Comparison of ENCODE assay signal across 11 cellular contexts in the genomic region with DNA sequence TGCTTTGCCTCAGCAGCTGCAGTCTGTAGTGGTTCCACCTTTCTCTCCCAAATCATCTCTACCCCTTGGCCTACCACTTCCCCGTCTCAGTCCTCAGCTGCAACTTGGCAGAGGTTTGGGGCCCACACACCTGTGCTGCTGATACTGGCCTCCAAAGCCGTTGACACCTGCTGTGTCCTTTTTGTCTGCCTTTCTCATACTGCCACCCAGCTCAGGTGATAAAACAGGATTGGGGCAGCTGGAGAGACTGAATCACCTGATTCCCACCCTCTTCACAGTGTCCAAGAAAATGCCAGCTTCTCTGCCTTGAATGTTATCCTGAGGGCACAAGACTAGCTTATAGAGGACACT.
DNase-seq lines count a peak whose midpoint lies in the region; ATAC-seq and TF ChIP-seq lines count a peak whose summit lies in the region.
"Had no signal": no experiment of that assay in that cellular context is flagged by ENCODE, and none has a peak within 500 bp of the region (broad histone marks: within the 10 kb centered on the region; RNA-seq: fewer than 3 reads in every experiment).

No MANE protein-coding gene starts in this region.

- BruUV-seq in MCF 10A (replicated peaks; lab: Mats Ljungman, UMichigan) (no TSS peak), mammary epithelial cell (replicated peaks; lab: Mats Ljungman, UMichigan) (no TSS peak)

- H3K36me3 ChIP-seq in mammary epithelial cell (ENCODE audit: insufficient read depth, low read length), result peaks cover 12% of the 10 kb centered on the region
- H3K36me3 ChIP-seq in esophagus (ENCODE audit: control insufficient read depth in 2 of 2, insufficient read depth in 2 of 2, low read length in 1 of 2), result peaks cover 4 to 5% of the 10 kb centered on the region in 2 donors
- peaks cover 17% of the 10 kb centered on the region for H3K36me3 ChIP-seq in upper lobe of right lung

- POLR2A ChIA-PET in MCF 10A (lab: Yijun Ruan, JAX), result no interaction called here

- CTCF ChIA-PET in MCF 10A (lab: Yijun Ruan, JAX) (interaction anchor here (0.5 to 1.0 kb wide), 3 partner anchors 9 to 153 kb away, joined by 3 to 4 read pairs (median 3); no protein-coding TSS in a partner anchor), mammary epithelial cell (lab: Charles Lee; ENCODE audit: low non-redundant PET) (no interaction called here)

- no peaks in the 10 kb centered on the region for H3K4me1 Mint-ChIP-seq in MCF 10A (ENCODE audit: insufficient read depth, unreplicated experiment)
- peaks cover 45% of the 10 kb centered on the region for H3K4me1 Mint-ChIP-seq in activated T-cell treated with anti-CD3 and anti-CD28 coated beads, Interleukin-2, amount 50 U/mL, for 72 hours (ENCODE audit: low read depth)

- TF ChIP-seq CTCF in MCF 10A (IDR thresholded peaks at IDR 0.05; ENCODE audit: unreplicated experiment) (no peak), mammary epithelial cell (conservative IDR thresholded peaks at IDR 0.05 in 1 of 2, IDR thresholded peaks at IDR 0.05 in 1 of 2; ENCODE audit: extremely low read depth in 1 of 2, insufficient read depth in 1 of 2, low read depth in 1 of 2, low read length in 2 of 2) (no peak), upper lobe of right lung (IDR thresholded peaks at IDR 0.05) (no peak)

- DNase-seq in MCF 10A (ENCODE audit: unreplicated experiment) (no peak), mammary epithelial cell (no peak), NCI-H69 (lab: John Stamatoyannopoulos, UW) (peak; percentile 77), upper lobe of right lung (no peak)
- DNase-seq in stimulated activated CD4-positive, alpha-beta T cell treated with anti-CD3 and anti-CD28 coated beads, Interleukin-12 subunit alpha, Interleukin-12 subunit beta, amount 100 ng/mL, for 4 hours, result no peak
- no peak for DNase-seq in activated T-cell treated with anti-CD3 and anti-CD28 coated beads, Interleukin-2, amount 50 U/mL, for 72 hours
- DNase-seq: activated CD8-positive, alpha-beta memory T cell treated with anti-CD3 and anti-CD28 coated beads, Interleukin-2, amount 50 U/mL, for 4 hours; NCI-H82; T-helper 1 cell had no signal

- H3K4me2 ChIP-seq in mammary epithelial cell (ENCODE audit: insufficient read depth, low read depth, low read length), result no peak overlapping the region

- no peak overlapping the region for H2AFZ ChIP-seq in mammary epithelial cell (ENCODE audit: low read depth, low read length)

- no peaks in the 10 kb centered on the region for H3K27me3 Mint-ChIP-seq in MCF 10A (ENCODE audit: insufficient read depth, unreplicated experiment)
- H3K27me3 Mint-ChIP-seq in activated T-cell treated with anti-CD3 and anti-CD28 coated beads, Interleukin-2, amount 50 U/mL, for 72 hours (ENCODE audit: low read depth), result no peaks in the 10 kb centered on the region

- peaks cover 7% of the 10 kb centered on the region for H3K36me3 Mint-ChIP-seq in MCF 10A (ENCODE audit: insufficient read depth, unreplicated experiment)
- peaks cover 5 to 19% of the 10 kb centered on the region in 2 donors for H3K36me3 Mint-ChIP-seq in activated T-cell treated with anti-CD3 and anti-CD28 coated beads, Interleukin-2, amount 50 U/mL, for 72 hours (ENCODE audit: insufficient read depth in 2 of 2)

- peaks cover 2% of the 10 kb centered on the region for H3K4me1 ChIP-seq in mammary epithelial cell (ENCODE audit: insufficient read depth, low read length)
- peaks cover 0 to 13% of the 10 kb centered on the region in 2 donors for H3K4me1 ChIP-seq in esophagus (ENCODE audit: control insufficient read depth in 2 of 2, insufficient read depth in 2 of 2, low read length in 1 of 2)
- H3K4me1 ChIP-seq in upper lobe of right lung, result peaks cover 12% of the 10 kb centered on the region

- H3K27ac ChIP-seq in mammary epithelial cell (ENCODE audit: insufficient read depth, low read depth, low read length), result no peak overlapping the region
- H3K27ac ChIP-seq in esophagus (ENCODE audit: low read depth in 2 of 2, low read length in 1 of 2), result peak overlapping the region; percentile 59 to 74
- H3K27ac ChIP-seq in upper lobe of right lung, result peak overlapping the region; percentile 12

- H3K79me2 ChIP-seq in mammary epithelial cell (ENCODE audit: insufficient read depth, low read length), result peaks cover 39% of the 10 kb centered on the region

- peak overlapping the region; percentile 22 for H3K27ac Mint-ChIP-seq in MCF 10A (ENCODE audit: low read depth, unreplicated experiment)
- H3K27ac Mint-ChIP-seq in activated T-cell treated with anti-CD3 and anti-CD28 coated beads, Interleukin-2, amount 50 U/mL, for 72 hours, result no peak overlapping the region

- ATAC-seq in upper lobe of right lung, result no peak
- ATAC-seq in HG02840 (IDR thresholded peaks at IDR 0.05; ENCODE audit: low FRiP score, unreplicated experiment), result no peak
- no peak for ATAC-seq in activated T-cell treated with anti-CD3 and anti-CD28 coated beads, Interleukin-2, amount 50 U/mL, for 72 hours (replicated peaks in 1 of 2)

- no peaks in the 10 kb centered on the region for H4K20me1 ChIP-seq in mammary epithelial cell (ENCODE audit: insufficient read depth, low read length)

- dilution Hi-C loops in mammary epithelial cell (cut with HindIII; ENCODE audit: low sequenced_read_pairs), result no loop called here

- no peak overlapping the region for H3K4me3 Mint-ChIP-seq in MCF 10A (ENCODE audit: unreplicated experiment)
- no peak overlapping the region for H3K4me3 Mint-ChIP-seq in activated T-cell treated with anti-CD3 and anti-CD28 coated beads, Interleukin-2, amount 50 U/mL, for 72 hours

- H3K27me3 ChIP-seq in mammary epithelial cell (ENCODE audit: insufficient read depth, low read length) (no peaks in the 10 kb centered on the region), esophagus (ENCODE audit: control insufficient read depth in 1 of 2, insufficient read depth in 2 of 2, low read length in 2 of 2) (no peaks in the 10 kb centered on the region), upper lobe of right lung (no peaks in the 10 kb centered on the region)

- H3K9ac ChIP-seq in mammary epithelial cell (ENCODE audit: insufficient read depth, low read length), result no peak overlapping the region

- H3K4me3 ChIP-seq in mammary epithelial cell (replicated peaks in 1 of 3; ENCODE audit: insufficient read depth in 1 of 3, low read depth in 2 of 3, low read length in 3 of 3), result no peak overlapping the region
- H3K4me3 ChIP-seq in esophagus (ENCODE audit: low read depth in 1 of 2, low read length in 2 of 2), result no peak overlapping the region
- H3K4me3 ChIP-seq in upper lobe of right lung, result no peak overlapping the region

- intact Hi-C loops in MCF 10A (cut with micrococcal nuclease) (no loop called here), mammary epithelial cell (cut with micrococcal nuclease) (no loop called here), upper lobe of right lung (cut with DNase I) (no loop called here)

- H3K9me3 ChIP-seq in mammary epithelial cell (replicated peaks; ENCODE audit: insufficient read depth, low read length) (no peaks in the 10 kb centered on the region), esophagus (ENCODE audit: control insufficient read depth in 2 of 2, insufficient read depth in 1 of 2, low read depth in 1 of 2, low read length in 1 of 2) (no peaks in the 10 kb centered on the region), upper lobe of right lung (no peaks in the 10 kb centered on the region)

- in situ Hi-C loops in mammary epithelial cell (cut with MboI; ENCODE audit: low sequenced_read_pairs in 2 of 2), result no loop called here

- H3K9me3 Mint-ChIP-seq in MCF 10A (ENCODE audit: unreplicated experiment), result no peaks in the 10 kb centered on the region
- no peaks in the 10 kb centered on the region for H3K9me3 Mint-ChIP-seq in activated T-cell treated with anti-CD3 and anti-CD28 coated beads, Interleukin-2, amount 50 U/mL, for 72 hours

- WGBS in mammary epithelial cell (ENCODE audit: low coverage, missing lambda C conversion rate), result 44% methylated on average over 2 of the region's 2 CpGs
- 37 to 67% methylated on average over 2 of the region's 2 CpGs for WGBS in esophagus, 2 donors
